In genomic region chr6:27834879-27835549, GRCh38 we compare ENCODE assay signal across 11 cellular contexts.
A peak's percentile ranks its signal among the peaks of the same experiment; 100 is the strongest.
DNase-seq lines count a peak whose midpoint lies in the region; ATAC-seq and TF ChIP-seq lines count a peak whose summit lies in the region.
"Had no signal": no experiment of that assay in that cellular context is flagged by ENCODE, and none has a peak within 500 bp of the region (broad histone marks: within the 10 kb centered on the region; RNA-seq: fewer than 3 reads in every experiment).

No MANE protein-coding gene starts in this region.

- no peak overlapping the region for H3K4me3 Mint-ChIP-seq in CD8-positive, alpha-beta T cell
- no peak overlapping the region for H3K4me3 Mint-ChIP-seq in mesothelial cell of epicardium

- no peak for DNase-seq in CD8-positive, alpha-beta T cell
- DNase-seq in HUDEP-2 (lab: John Stamatoyannopoulos, UW; ENCODE audit: unreplicated experiment in 76 of 76) = peak in 45 of 76 experiments; percentile 19 to 90 (median 74)
- no peak for DNase-seq in mesothelial cell of epicardium (ENCODE audit: low spot score in 2 of 2, unreplicated experiment in 2 of 2)
- DNase-seq in stimulated activated CD4-positive, alpha-beta T cell treated with anti-CD3 and anti-CD28 coated beads, Interleukin-1b, Interleukin-23, amount 100 ng/mL, for 48 hours = no peak
- no peak for DNase-seq in NCI-H2227 (lab: John Stamatoyannopoulos, UW; ENCODE audit: unreplicated experiment)
- no peak for DNase-seq in OCI-M2 (lab: John Stamatoyannopoulos, UW; ENCODE audit: unreplicated experiment)
- DNase-seq: activated gamma-delta T cell treated with Interleukin-2 at 50 U/mL for 16 hours, dermis blood vessel endothelial cell, DMS79 had no signal

- no peak overlapping the region for H3K4me3 ChIP-seq in CD8-positive, alpha-beta T cell (ENCODE audit: low read depth, low read length)

- H3K36me3 Mint-ChIP-seq in CD8-positive, alpha-beta T cell = no peaks in the 10 kb centered on the region
- H3K36me3 Mint-ChIP-seq in mesothelial cell of epicardium = peaks cover 2% of the 10 kb centered on the region

- H3K4me1 Mint-ChIP-seq in CD8-positive, alpha-beta T cell (ENCODE audit: low read depth) = peaks cover 36% of the 10 kb centered on the region
- H3K4me1 Mint-ChIP-seq in mesothelial cell of epicardium = peaks cover 33% of the 10 kb centered on the region

- POLR2A ChIA-PET in CD8-positive, alpha-beta T cell (lab: Charles Lee) = interaction anchor here (1.1 to 10.7 kb wide), 11 partner anchors 13 to 1808 kb away, joined by 3 to 746 read pairs (median 60); a partner anchor contains a TSS

- H3K4me1 ChIP-seq in CD8-positive, alpha-beta T cell (ENCODE audit: insufficient read depth, low read length) = peaks cover 45% of the 10 kb centered on the region

- no peak overlapping the region for H3K27ac ChIP-seq in CD8-positive, alpha-beta T cell (ENCODE audit: low read depth, low read length)
- peak overlapping the region; percentile 95 for H3K27ac ChIP-seq in VCaP

- peaks cover 5% of the 10 kb centered on the region for H3K27me3 Mint-ChIP-seq in CD8-positive, alpha-beta T cell (ENCODE audit: low read depth)
- no peaks in the 10 kb centered on the region for H3K27me3 Mint-ChIP-seq in mesothelial cell of epicardium (ENCODE audit: low read depth)

- no peaks in the 10 kb centered on the region for H3K36me3 ChIP-seq in CD8-positive, alpha-beta T cell (ENCODE audit: insufficient read depth, low read length)

- no peaks in the 10 kb centered on the region for H3K27me3 ChIP-seq in CD8-positive, alpha-beta T cell (ENCODE audit: insufficient read depth, low read length)

- no peaks in the 10 kb centered on the region for H3K9me3 ChIP-seq in CD8-positive, alpha-beta T cell (ENCODE audit: low read length)

- no peak for ATAC-seq in CD8-positive, alpha-beta T cell
- no peak for ATAC-seq in GM21447 (IDR thresholded peaks at IDR 0.05; ENCODE audit: unreplicated experiment)

- H3K9me3 Mint-ChIP-seq in CD8-positive, alpha-beta T cell = no peaks in the 10 kb centered on the region
- H3K9me3 Mint-ChIP-seq in mesothelial cell of epicardium = no peaks in the 10 kb centered on the region

- intact Hi-C loops in CD8-positive, alpha-beta T cell (cut with DNase I, micrococcal nuclease) = loop anchor here (5.0 to 10.0 kb wide), 5 partner anchors 250 to 1803 kb away; partner anchors contain the start of genes ZNF165 (in 1 of the 2) and ZNF184 (in 1 of the 2)

- H3K27ac Mint-ChIP-seq in CD8-positive, alpha-beta T cell = peak overlapping the region; percentile 70
- peak overlapping the region; percentile 87 for H3K27ac Mint-ChIP-seq in mesothelial cell of epicardium

- CTCF ChIA-PET in CD8-positive, alpha-beta T cell (lab: Charles Lee) = interaction anchor here (0.9 to 6.9 kb wide), 8 partner anchors 10 to 60 kb away, joined by 3 to 92 read pairs (median 6); a partner anchor contains a TSS

- no peak for TF ChIP-seq CTCF in CD8-positive, alpha-beta T cell (IDR thresholded peaks at IDR 0.05)
- no peak for TF ChIP-seq CTCF in VCaP (conservative IDR thresholded peaks at IDR 0.05)
- TF ChIP-seq CTCF in mesothelial cell of epicardium (IDR thresholded peaks at IDR 0.05; ENCODE audit: unreplicated experiment) = no peak

Comparison
In these comparisons a context has a peak if more than half of its experiments do, and no peak if none do; other contexts are left out.
1. DNase-seq: peak in HUDEP-2 (45 of 76); none in CD8-positive, alpha-beta T cell (0 of 7), mesothelial cell of epicardium (0 of 2), stimulated activated CD4-positive, alpha-beta T cell treated with anti-CD3 and anti-CD28 coated beads, Interleukin-1b, Interleukin-23, amount 100 ng/mL, for 48 hours (single experiment), NCI-H2227 (single experiment) and OCI-M2 (single experiment).